In genomic region chr6:170442596-170442995, GRCh38 we compare ENCODE assay signal across 30 cellular contexts.
"Had no signal": no experiment of that assay in that cellular context is flagged by ENCODE, and none has a peak within 500 bp of the region (broad histone marks: within the 10 kb centered on the region; RNA-seq: fewer than 3 reads in every experiment).

No MANE protein-coding gene starts in this region.

- H3K9me3 ChIP-seq: esophagus muscularis mucosa, gastrocnemius medialis had no signal

- H3K4me3 Mint-ChIP-seq: activated CD4-positive, alpha-beta memory T cell treated with anti-CD3 and anti-CD28 coated beads for 36 hours; activated CD4-positive, alpha-beta T cell treated with anti-CD3 and anti-CD28 coated beads for 36 hours; activated CD4-positive, alpha-beta T cell treated with anti-CD3 and anti-CD28 coated beads, Interleukin-2, amount 10 ng/mL, durations not matched to agents 24 days and 14 days; activated CD8-positive, alpha-beta memory T cell treated with anti-CD3 and anti-CD28 coated beads, Interleukin-2, amount 10 ng/mL, durations not matched to agents 7 days and 5 days; activated CD8-positive, alpha-beta T cell treated with anti-CD3 and anti-CD28 coated beads, Interleukin-2, amount 10 ng/mL, durations not matched to agents 7 days and 5 days; activated naive CD8-positive, alpha-beta T cell; activated T-helper 1 cell treated with anti-CD3 and anti-CD28 coated beads, Interleukin-12 subunit alpha, Interleukin-12 subunit beta, Interleukin-2, Interleukin-4 antibody, amounts not matched to agents 30 ng/mL and 10 ng/mL and 1 ng/mL, durations not matched to agents 14 hours and 24 hours and 36 hours; effector memory CD8-positive, alpha-beta T cell; T-helper 17 cell; T-helper 2 cell treated with Interferon-gamma antibody and Interleukin-4, amounts not matched to agents 5 μg/mL and 100 μg/mL, for 36 hours had no signal

- ATAC-seq: activated CD4-positive, alpha-beta T cell treated with anti-CD3 and anti-CD28 coated beads for 36 hours; activated CD8-positive, alpha-beta memory T cell treated with anti-CD3 and anti-CD28 coated beads, Interleukin-2, amount 10 ng/mL, durations not matched to agents 7 days and 5 days; activated CD8-positive, alpha-beta T cell treated with anti-CD3 and anti-CD28 coated beads, Interleukin-2, amount 10 ng/mL, durations not matched to agents 7 days and 5 days; effector memory CD8-positive, alpha-beta T cell; foreskin keratinocyte; gastrocnemius medialis; T-helper 17 cell had no signal

- H3K27me3 Mint-ChIP-seq: activated CD4-positive, alpha-beta T cell treated with anti-CD3 and anti-CD28 coated beads, Interleukin-2, amount 10 ng/mL, durations not matched to agents 24 days and 14 days had no signal

- DNase-seq: activated CD4-positive, alpha-beta memory T cell treated with anti-CD3 and anti-CD28 coated beads for 36 hours; activated CD4-positive, alpha-beta T cell treated with anti-CD3 and anti-CD28 coated beads for 36 hours; activated CD4-positive, alpha-beta T cell treated with anti-CD3 and anti-CD28 coated beads, Interleukin-2, amount 10 ng/mL, durations not matched to agents 24 days and 14 days; activated CD4-positive, CD25-positive, alpha-beta regulatory T cell; activated CD4-positive, CD25-positive, alpha-beta regulatory T cell treated with anti-CD3 and anti-CD28 coated beads, Interleukin-2, amount 50 U/mL, for 72 hours; activated CD8-positive, alpha-beta memory T cell treated with anti-CD3 and anti-CD28 coated beads, Interleukin-2, amount 10 ng/mL, durations not matched to agents 7 days and 5 days; activated CD8-positive, alpha-beta memory T cell treated with anti-CD3 and anti-CD28 coated beads, Interleukin-2, amount 50 U/mL, for 4 hours; activated CD8-positive, alpha-beta T cell treated with anti-CD3 and anti-CD28 coated beads, Interleukin-2, amount 10 ng/mL, durations not matched to agents 7 days and 5 days; activated gamma-delta T cell treated with Interleukin-2 at 50 U/mL for 16 hours; activated naive CD4-positive, alpha-beta T cell treated with anti-CD3 and anti-CD28 coated beads, Interleukin-2, amount 50 U/mL, for 16 hours; activated naive CD4-positive, alpha-beta T cell treated with Interleukin-2 at 50 U/mL for 16 hours; activated T-cell treated with anti-CD3 and anti-CD28 coated beads, Interleukin-2, amount 50 U/mL, for 1 hour; activated T-cell treated with anti-CD3 and anti-CD28 coated beads, Interleukin-2, amount 50 U/mL, for 48 hours; amniotic stem cell; anterior cingulate cortex; brain microvascular endothelial cell; cortex of kidney; dermis blood vessel endothelial cell; effector CD4-positive, alpha-beta T cell; effector memory CD8-positive, alpha-beta T cell; erythroblast; T-helper 1 cell; T-helper 17 cell had no signal

- H3K27ac Mint-ChIP-seq: activated CD4-positive, alpha-beta memory T cell treated with anti-CD3 and anti-CD28 coated beads for 36 hours; activated CD4-positive, alpha-beta T cell treated with anti-CD3 and anti-CD28 coated beads for 36 hours; activated CD4-positive, alpha-beta T cell treated with anti-CD3 and anti-CD28 coated beads, Interleukin-2, amount 10 ng/mL, durations not matched to agents 24 days and 14 days; activated CD8-positive, alpha-beta memory T cell treated with anti-CD3 and anti-CD28 coated beads, Interleukin-2, amount 10 ng/mL, durations not matched to agents 7 days and 5 days; activated CD8-positive, alpha-beta T cell treated with anti-CD3 and anti-CD28 coated beads, Interleukin-2, amount 10 ng/mL, durations not matched to agents 7 days and 5 days; activated naive CD8-positive, alpha-beta T cell; activated T-helper 1 cell treated with anti-CD3 and anti-CD28 coated beads, Interleukin-12 subunit alpha, Interleukin-12 subunit beta, Interleukin-2, Interleukin-4 antibody, amounts not matched to agents 30 ng/mL and 10 ng/mL and 1 ng/mL, durations not matched to agents 14 hours and 24 hours and 36 hours; activated T-helper 2 cell treated with anti-CD3 and anti-CD28 coated beads, Interferon-gamma antibody, Interleukin-2, Interleukin-4, amounts not matched to agents 10 μg/mL and 5 μg/mL and 100 μg/mL, durations not matched to agents 14 hours and 24 hours and 36 hours; T-helper 17 cell; T-helper 2 cell treated with Interferon-gamma antibody and Interleukin-4, amounts not matched to agents 5 μg/mL and 100 μg/mL, for 36 hours had no signal

- H3K36me3 Mint-ChIP-seq: activated CD4-positive, alpha-beta memory T cell treated with anti-CD3 and anti-CD28 coated beads for 36 hours; activated CD8-positive, alpha-beta memory T cell treated with anti-CD3 and anti-CD28 coated beads, Interleukin-2, amount 10 ng/mL, durations not matched to agents 7 days and 5 days; activated naive CD8-positive, alpha-beta T cell had no signal

- H3K4me1 Mint-ChIP-seq: activated CD4-positive, alpha-beta T cell treated with anti-CD3 and anti-CD28 coated beads for 36 hours; activated CD4-positive, alpha-beta T cell treated with anti-CD3 and anti-CD28 coated beads, Interleukin-2, amount 10 ng/mL, durations not matched to agents 24 days and 14 days; activated CD8-positive, alpha-beta memory T cell treated with anti-CD3 and anti-CD28 coated beads, Interleukin-2, amount 10 ng/mL, durations not matched to agents 7 days and 5 days had no signal

- H3K4me3 ChIP-seq: esophagus muscularis mucosa, gastrocnemius medialis had no signal

- H3K9me3 Mint-ChIP-seq: activated CD4-positive, alpha-beta memory T cell treated with anti-CD3 and anti-CD28 coated beads for 36 hours; activated CD4-positive, alpha-beta T cell treated with anti-CD3 and anti-CD28 coated beads, Interleukin-2, amount 10 ng/mL, durations not matched to agents 24 days and 14 days; activated T-helper 1 cell treated with anti-CD3 and anti-CD28 coated beads, Interleukin-12 subunit alpha, Interleukin-12 subunit beta, Interleukin-2, Interleukin-4 antibody, amounts not matched to agents 30 ng/mL and 10 ng/mL and 1 ng/mL, durations not matched to agents 14 hours and 24 hours and 36 hours; activated T-helper 2 cell treated with anti-CD3 and anti-CD28 coated beads, Interferon-gamma antibody, Interleukin-2, Interleukin-4, amounts not matched to agents 10 μg/mL and 5 μg/mL and 100 μg/mL, durations not matched to agents 14 hours and 24 hours and 36 hours; effector memory CD8-positive, alpha-beta T cell; T-helper 2 cell treated with Interferon-gamma antibody and Interleukin-4, amounts not matched to agents 5 μg/mL and 100 μg/mL, for 36 hours had no signal

- H3K27me3 ChIP-seq: brain microvascular endothelial cell, esophagus muscularis mucosa, foreskin keratinocyte, gastrocnemius medialis had no signal

- H3K36me3 ChIP-seq: brain microvascular endothelial cell, esophagus muscularis mucosa, gastrocnemius medialis had no signal

- H3K27ac ChIP-seq: brain microvascular endothelial cell, esophagus muscularis mucosa, foreskin keratinocyte, gastrocnemius medialis had no signal
